In the genomic region with DNA sequence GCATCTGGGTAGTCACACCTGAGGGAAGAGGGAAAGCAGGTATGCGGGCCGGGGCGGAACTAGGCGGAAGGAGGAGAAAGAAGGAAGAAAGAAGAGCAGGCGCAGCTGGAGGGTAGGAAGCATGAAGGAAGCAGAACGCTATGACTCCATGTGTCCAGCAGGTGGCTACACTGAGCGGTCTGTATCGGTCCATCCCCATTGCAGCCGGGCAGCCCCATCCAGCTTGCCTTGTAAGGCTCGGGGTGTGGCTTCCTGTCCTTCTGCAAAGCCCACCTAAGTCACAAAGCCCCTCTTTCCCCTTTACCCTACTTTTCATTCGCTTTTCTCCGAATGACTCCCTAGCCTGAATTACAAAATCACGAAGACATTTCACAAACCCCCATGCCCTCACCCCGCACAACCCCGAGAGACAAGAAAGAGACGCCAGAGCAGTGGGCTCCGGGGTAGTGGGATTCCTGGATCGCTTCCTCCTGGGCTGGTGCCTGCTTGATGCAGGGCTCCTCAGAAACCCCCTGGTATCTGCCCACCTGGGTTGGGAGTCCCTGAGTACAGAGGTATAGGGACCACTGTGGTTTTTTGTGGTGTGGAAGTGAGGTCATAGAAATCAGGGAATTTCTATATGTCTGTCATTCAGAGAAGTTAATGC, we compare ENCODE assay signal across 7 cellular contexts.
A peak's percentile ranks its signal among the peaks of the same experiment; 100 is the strongest.
DNase-seq lines count a peak whose midpoint lies in the region; ATAC-seq and TF ChIP-seq lines count a peak whose summit lies in the region.

No MANE protein-coding gene starts in this region.

- H3K4me3 ChIP-seq in WI38 (ENCODE audit: low read depth, low read length) (no peak overlapping the region), cardiac fibroblast (replicated peaks in 1 of 2; ENCODE audit: low read depth in 2 of 2, low read length in 2 of 2) (no peak overlapping the region)

- TF ChIP-seq CTCF in GM12873 (IDR thresholded peaks at IDR 0.05; ENCODE audit: insufficient read depth, low read depth, low read length, missing control alignments) (peak; percentile 99), WI38 (IDR thresholded peaks at IDR 0.05; ENCODE audit: low read depth, low read length) (peak; percentile 96), cardiac fibroblast (IDR thresholded peaks at IDR 0.05; ENCODE audit: low read depth, low read length) (peak; percentile 95)

- ATAC-seq in HG02623 (IDR thresholded peaks at IDR 0.05; ENCODE audit: unreplicated experiment) = peak; percentile 69

- DNase-seq in NCI-H2029 treated with DMSO at 0.1 percent for 48 hours (lab: John Stamatoyannopoulos, UW) (peak; percentile 44), cardiac fibroblast (ENCODE audit: low read depth in 2 of 2) (peak; percentile 78 to 79), kidney glomerular epithelial cell (lab: John Stamatoyannopoulos, UW) (peak; percentile 80)
- peak; percentile 55 to 65 for DNase-seq in stimulated activated CD4-positive, alpha-beta T cell treated with anti-CD3 and anti-CD28 coated beads, Interleukin-2, amount 100 ng/mL, for 48 hours
